2 cellular contexts compared by ENCODE assay signal in the genomic region with DNA sequence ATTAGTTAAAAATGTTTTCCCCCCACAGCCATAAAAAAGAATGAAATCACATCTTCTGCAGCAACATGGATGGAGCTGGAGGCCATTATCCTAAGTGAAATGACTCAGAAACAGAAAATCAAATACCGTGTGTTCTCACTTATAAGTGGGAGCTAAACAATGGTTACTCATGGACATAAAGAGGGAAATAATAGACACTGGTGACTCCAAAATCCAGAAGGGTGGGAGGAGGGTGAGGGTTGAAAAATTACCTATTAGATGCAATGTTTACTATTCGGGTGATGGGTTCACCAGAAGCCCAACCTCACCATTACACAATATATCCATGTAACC.
TF ChIP-seq lines count a peak whose summit lies in the region.

No MANE protein-coding gene starts in this region.

TF ChIP-seq in HepG2, 621 proteins besides CTCF, POLR2A, EP300 and RAD21:
- no peak for TF ChIP-seq ZFP37 (CRISPR knock-in tag; IDR thresholded peaks at IDR 0.05; ENCODE audit: borderline replicate concordance)
- TF ChIP-seq LCORL (IDR thresholded peaks at IDR 0.05): no peak
- TF ChIP-seq LCORL (CRISPR knock-in tag; IDR thresholded peaks at IDR 0.05): no peak
TF ChIP-seq in HepG2: peak in this region for 0.

TF ChIP-seq in IMR-90, 13 proteins besides CTCF, POLR2A, EP300 and RAD21:
- TF ChIP-seq RFX5 (IDR thresholded peaks at IDR 0.05; ENCODE audit: low read depth, low read length): no peak
- TF ChIP-seq CEBPB (IDR thresholded peaks at IDR 0.05; ENCODE audit: low read depth, low read length): 0 out of 2 replicates have a peak, but pooled peaks have one; percentile 9
- TF ChIP-seq MAFK (IDR thresholded peaks at IDR 0.05; ENCODE audit: low read depth, low read length): no peak
- TF ChIP-seq FOS (IDR thresholded peaks at IDR 0.05; ENCODE audit: low read depth, low read length): no peak
- TF ChIP-seq MAZ (IDR thresholded peaks at IDR 0.05; ENCODE audit: borderline replicate concordance, low read depth, low read length): no peak
- no peak for TF ChIP-seq RCOR1 (IDR thresholded peaks at IDR 0.05; ENCODE audit: insufficient replicate concordance, low read length)
